8 cellular contexts compared by ENCODE assay signal in the genomic region with DNA sequence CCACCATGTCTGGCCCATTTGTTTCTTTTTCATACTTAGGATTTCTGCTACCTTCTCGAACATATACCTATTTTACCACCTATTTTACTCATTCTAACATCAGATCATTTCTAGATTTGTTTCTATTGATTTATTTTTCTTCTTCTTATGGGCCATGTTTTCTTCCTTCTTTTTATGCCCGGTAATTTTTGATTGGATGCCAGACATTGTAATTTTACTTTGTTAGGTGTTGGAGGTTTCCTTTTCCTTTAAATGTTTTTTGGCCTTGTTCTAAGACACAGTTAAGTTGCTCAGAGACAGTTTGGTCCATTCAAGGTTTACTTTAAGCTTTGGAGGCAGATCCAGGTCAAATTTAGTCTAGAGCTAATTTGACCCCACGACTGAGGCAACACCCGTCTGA. TPM values are rescaled to one million over a fixed set of nuclear protein-coding genes. Genes with fewer than 3 reads are reported as not detected.
"Had no signal": no experiment of that assay in that cellular context is flagged by ENCODE, and none has a peak within 500 bp of the region (broad histone marks: within the 10 kb centered on the region; RNA-seq: fewer than 3 reads in every experiment).

No MANE protein-coding gene starts in this region.

- H3K4me3 ChIP-seq: K562 had no signal

- H3K27ac ChIP-seq: HL-60, KMS-11 had no signal

- H3K9ac ChIP-seq: KMS-11 had no signal

- ATAC-seq: HepG2, K562 had no signal

- H3K27me3 Mint-ChIP-seq: IgD-negative memory B cell had no signal

- H3K36me3 Mint-ChIP-seq: IgD-negative memory B cell had no signal

- DNase-seq: IMR-90, KBM-7, KG1 had no signal

- FAIRE-seq: HepG2, K562 had no signal

- H3K4me2 ChIP-seq: KMS-11 had no signal

RNA-seq across cellular contexts. Expression of a gene that starts 14.7 kb away (rescaled TPM):
- total RNA-seq: HepG2 had no signal
- polyA plus RNA-seq: HepG2 had no signal
